24 cellular contexts compared by ENCODE assay signal in the genomic region with DNA sequence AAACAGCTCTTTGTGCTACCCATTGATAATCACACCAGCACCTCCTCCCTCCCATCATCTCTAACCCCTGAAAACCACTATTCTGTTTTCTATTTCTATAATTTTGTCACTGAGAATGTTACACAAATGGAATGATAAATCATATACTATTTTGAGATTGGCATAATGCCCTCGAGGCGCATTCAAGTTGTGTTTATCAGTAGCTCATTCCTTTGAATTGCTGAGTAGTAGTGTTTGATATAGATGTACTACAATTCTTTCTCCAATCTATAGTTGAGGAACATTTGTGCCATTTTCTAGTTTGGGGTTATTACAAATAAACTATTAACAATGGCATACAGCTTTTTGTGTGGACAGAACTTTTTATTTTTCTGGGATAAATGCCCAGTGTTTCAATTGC.
"Had no signal": no experiment of that assay in that cellular context is flagged by ENCODE, and none has a peak within 500 bp of the region (broad histone marks: within the 10 kb centered on the region; RNA-seq: fewer than 3 reads in every experiment).

No MANE protein-coding gene starts in this region.

- H3K36me3 Mint-ChIP-seq: mesothelial cell of epicardium had no signal

- ATAC-seq: gastrocnemius medialis, heart right ventricle, left cardiac atrium, left lung, left ventricle myocardium superior, lower lobe of right lung, mucosa of descending colon had no signal

- H3K27me3 ChIP-seq: esophagus muscularis mucosa, gastrocnemius medialis, left lung had no signal

- H3K27ac Mint-ChIP-seq: mesothelial cell of epicardium had no signal

- H3K27ac ChIP-seq: coronary artery, dorsolateral prefrontal cortex, esophagus muscularis mucosa, gastrocnemius medialis, heart right ventricle, left lung, lower lobe of right lung had no signal

- H3K4me3 ChIP-seq: coronary artery, dorsolateral prefrontal cortex, esophagus muscularis mucosa, gastrocnemius medialis, heart right ventricle, left lung, lower lobe of right lung, mucosa of descending colon had no signal

- H3K4me3 Mint-ChIP-seq: mesothelial cell of epicardium had no signal

- H3K9me3 ChIP-seq: esophagus muscularis mucosa, gastrocnemius medialis, heart right ventricle, left lung, lower lobe of right lung, mucosa of descending colon had no signal

- H3K36me3 ChIP-seq: esophagus muscularis mucosa, gastrocnemius medialis, heart right ventricle, left lung, lower lobe of right lung had no signal

- FAIRE-seq: colon, endothelial cell of umbilical vein, islet of Langerhans, keratinocyte had no signal

- DNase-seq: dermis blood vessel endothelial cell; dorsolateral prefrontal cortex; effector CD4-positive, alpha-beta T cell; effector memory CD4-positive, alpha-beta T cell; foreskin fibroblast; foreskin melanocyte; gastrocnemius medialis; glutamatergic neuron; head of caudate nucleus; heart right ventricle; hippocampal formation; left cardiac atrium; left lung; left ventricle myocardium superior; lower lobe of right lung; mesenchymal stem cell; mucosa of descending colon had no signal
